Comparison of ENCODE assay signal across 23 cellular contexts in the genomic region with DNA sequence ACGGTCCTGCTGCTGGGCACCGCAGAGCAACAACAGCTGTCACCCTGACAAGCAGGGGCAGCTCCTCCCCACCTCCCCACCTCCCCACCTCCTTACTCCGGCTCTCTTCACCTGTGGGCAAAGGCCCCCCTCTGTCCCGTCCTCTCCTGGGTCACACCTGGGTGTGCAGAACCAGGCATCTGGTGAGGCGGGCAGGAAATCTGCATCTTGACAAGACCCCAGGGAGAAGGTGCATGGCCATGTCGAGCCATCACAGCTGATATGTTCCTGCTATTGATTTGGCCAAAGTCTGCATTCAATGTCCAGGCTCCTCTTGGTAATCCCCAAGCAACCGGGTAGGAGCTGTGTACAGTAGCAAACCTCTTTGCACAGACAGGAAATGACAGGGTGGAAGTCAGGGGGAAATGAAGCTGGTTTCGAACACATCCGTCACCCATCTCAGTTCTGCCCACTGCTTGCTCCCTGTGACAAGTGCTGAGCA.
DNase-seq lines count a peak whose midpoint lies in the region; ATAC-seq and TF ChIP-seq lines count a peak whose summit lies in the region.
"Had no signal": no experiment of that assay in that cellular context is flagged by ENCODE, and none has a peak within 500 bp of the region (broad histone marks: within the 10 kb centered on the region; RNA-seq: fewer than 3 reads in every experiment).

No MANE protein-coding gene starts in this region.

- no peaks in the 10 kb centered on the region for H3K9me3 ChIP-seq in CD4-positive, alpha-beta T cell (ENCODE audit: control insufficient read depth, low read length)
- H3K9me3 ChIP-seq: BE2C, breast epithelium, esophagus squamous epithelium, spleen, vagina had no signal

- H3K27me3 ChIP-seq in CD4-positive, alpha-beta T cell (ENCODE audit: control insufficient read depth, insufficient read depth, low read length): no peaks in the 10 kb centered on the region
- H3K27me3 ChIP-seq: BE2C, vagina had no signal

- H3K27ac ChIP-seq in CD4-positive, alpha-beta T cell (ENCODE audit: low read depth, low read length): no peak overlapping the region
- H3K27ac ChIP-seq: breast epithelium, coronary artery, esophagus squamous epithelium, KMS-11, PC-9, spleen, vagina had no signal

- POLR2A ChIA-PET in CD4-positive, alpha-beta T cell (lab: Charles Lee): interaction anchor here (0.5 to 1.1 kb wide), 3 partner anchors 20 to 503 kb away, joined by 3 to 5 read pairs (median 3); no protein-coding TSS in a partner anchor
- POLR2A ChIA-PET in naive thymus-derived CD8-positive, alpha-beta T cell (lab: Charles Lee): no interaction called here

- intact Hi-C loops in CD4-positive, alpha-beta T cell (cut with DNase I, micrococcal nuclease): no loop called here

- peak overlapping the region; percentile 89 for H3K27ac Mint-ChIP-seq in CD4-positive, alpha-beta T cell
- no peak overlapping the region for H3K27ac Mint-ChIP-seq in activated T-helper 17 cell treated with anti-CD3 and anti-CD28 coated beads, Interleukin-2, amount 50 U/mL, for 72 hours
- H3K27ac Mint-ChIP-seq in naive thymus-derived CD8-positive, alpha-beta T cell: peak overlapping the region in 9 of 10 donors; percentile 80 to 96 (median 92)
- H3K27ac Mint-ChIP-seq: stimulated activated memory B cell treated with anti-CD40 and anti-IgM and Interleukin-4, amounts not matched to agents 10 μg/mL and 1 μg/mL and 100 μg/mL, for 72 hours had no signal

- ATAC-seq in activated T-cell treated with anti-CD3 and anti-CD28 coated beads, Interleukin-2, amount 50 U/mL, for 4 hours: peak; percentile 78 to 92
- peak; percentile 92 for ATAC-seq in CD4-positive, alpha-beta T cell (ENCODE audit: poor library complexity)
- ATAC-seq in activated T-helper 17 cell treated with anti-CD3 and anti-CD28 coated beads, Interleukin-2, amount 50 U/mL, for 72 hours (replicated peaks): peak; percentile 83
- ATAC-seq in naive thymus-derived CD8-positive, alpha-beta T cell: peak; percentile 65 to 96
- ATAC-seq in HG02973 (IDR thresholded peaks at IDR 0.05; ENCODE audit: unreplicated experiment): no peak
- ATAC-seq: GM12878; stimulated activated memory B cell treated with anti-CD40 and anti-IgM and Interleukin-4, amounts not matched to agents 10 μg/mL and 1 μg/mL and 100 μg/mL, for 72 hours had no signal

- no peaks in the 10 kb centered on the region for H3K36me3 Mint-ChIP-seq in activated T-cell treated with anti-CD3 and anti-CD28 coated beads, Interleukin-2, amount 50 U/mL, for 4 hours (ENCODE audit: insufficient read depth)
- no peaks in the 10 kb centered on the region for H3K36me3 Mint-ChIP-seq in CD4-positive, alpha-beta T cell (ENCODE audit: low read depth)
- H3K36me3 Mint-ChIP-seq in activated T-helper 17 cell treated with anti-CD3 and anti-CD28 coated beads, Interleukin-2, amount 50 U/mL, for 72 hours (ENCODE audit: low read depth): no peaks in the 10 kb centered on the region
- no peaks in the 10 kb centered on the region for H3K36me3 Mint-ChIP-seq in naive thymus-derived CD8-positive, alpha-beta T cell
- H3K36me3 Mint-ChIP-seq: stimulated activated memory B cell treated with anti-CD40 and anti-IgM and Interleukin-4, amounts not matched to agents 10 μg/mL and 1 μg/mL and 100 μg/mL, for 72 hours had no signal

- H3K4me3 Mint-ChIP-seq in activated T-cell treated with anti-CD3 and anti-CD28 coated beads, Interleukin-2, amount 50 U/mL, for 4 hours: no peak overlapping the region
- H3K4me3 Mint-ChIP-seq in CD4-positive, alpha-beta T cell: peak overlapping the region; percentile 36
- no peak overlapping the region for H3K4me3 Mint-ChIP-seq in activated T-helper 17 cell treated with anti-CD3 and anti-CD28 coated beads, Interleukin-2, amount 50 U/mL, for 72 hours
- H3K4me3 Mint-ChIP-seq in naive thymus-derived CD8-positive, alpha-beta T cell: peak overlapping the region; percentile 50 to 75 (median 66)
- H3K4me3 Mint-ChIP-seq: stimulated activated memory B cell treated with anti-CD40 and anti-IgM and Interleukin-4, amounts not matched to agents 10 μg/mL and 1 μg/mL and 100 μg/mL, for 72 hours had no signal

- peaks cover 4% of the 10 kb centered on the region for H3K27me3 Mint-ChIP-seq in activated T-cell treated with anti-CD3 and anti-CD28 coated beads, Interleukin-2, amount 50 U/mL, for 4 hours (ENCODE audit: low read depth)
- no peaks in the 10 kb centered on the region for H3K27me3 Mint-ChIP-seq in CD4-positive, alpha-beta T cell
- peaks cover 8% of the 10 kb centered on the region for H3K27me3 Mint-ChIP-seq in activated T-helper 17 cell treated with anti-CD3 and anti-CD28 coated beads, Interleukin-2, amount 50 U/mL, for 72 hours
- no peaks in the 10 kb centered on the region for H3K27me3 Mint-ChIP-seq in naive thymus-derived CD8-positive, alpha-beta T cell

- no peak for TF ChIP-seq CTCF in CD4-positive, alpha-beta T cell (IDR thresholded peaks at IDR 0.05)

- CTCF ChIA-PET in CD4-positive, alpha-beta T cell (lab: Charles Lee): no interaction called here

- DNase-seq in activated T-cell treated with anti-CD3 and anti-CD28 coated beads, Interleukin-2, amount 50 U/mL, for 4 hours: no peak
- DNase-seq in activated T-cell treated with anti-CD3 and anti-CD28 coated beads for 4 hours: no peak
- no peak for DNase-seq in CD4-positive, alpha-beta T cell
- peak in 6 of 10 donors; percentile 16 to 58 (median 44) for DNase-seq in naive thymus-derived CD8-positive, alpha-beta T cell
- DNase-seq in NCI-H69 (lab: John Stamatoyannopoulos, UW): no peak
- DNase-seq in HuH-7.5 (ENCODE audit: low spot score): no peak
- DNase-seq: activated CD4-positive, alpha-beta T cell treated with anti-CD3 and anti-CD28 coated beads, Interleukin-2, amount 50 U/mL, for 1 hour; BE2C; esophagus squamous epithelium; mesenchymal stem cell; NCI-H1436 treated with DMSO at 0.1 percent for 48 hours; PC-9; SIG-M5; stimulated activated CD4-positive, alpha-beta T cell treated with anti-CD3 and anti-CD28 coated beads, Interleukin-2, amount 100 ng/mL, for 48 hours had no signal

- peaks cover 14% of the 10 kb centered on the region for H3K4me1 Mint-ChIP-seq in activated T-cell treated with anti-CD3 and anti-CD28 coated beads, Interleukin-2, amount 50 U/mL, for 4 hours (ENCODE audit: low read depth)
- H3K4me1 Mint-ChIP-seq in CD4-positive, alpha-beta T cell (ENCODE audit: low read depth): peaks cover 29% of the 10 kb centered on the region
- H3K4me1 Mint-ChIP-seq in activated T-helper 17 cell treated with anti-CD3 and anti-CD28 coated beads, Interleukin-2, amount 50 U/mL, for 72 hours: no peaks in the 10 kb centered on the region
- H3K4me1 Mint-ChIP-seq in naive thymus-derived CD8-positive, alpha-beta T cell: peaks cover 10 to 36% (median 24%) of the 10 kb centered on the region in 4 donors
- H3K4me1 Mint-ChIP-seq: stimulated activated memory B cell treated with anti-CD40 and anti-IgM and Interleukin-4, amounts not matched to agents 10 μg/mL and 1 μg/mL and 100 μg/mL, for 72 hours had no signal

- H3K9me3 Mint-ChIP-seq in activated T-cell treated with anti-CD3 and anti-CD28 coated beads, Interleukin-2, amount 50 U/mL, for 4 hours: no peaks in the 10 kb centered on the region
- no peaks in the 10 kb centered on the region for H3K9me3 Mint-ChIP-seq in CD4-positive, alpha-beta T cell
- H3K9me3 Mint-ChIP-seq in activated T-helper 17 cell treated with anti-CD3 and anti-CD28 coated beads, Interleukin-2, amount 50 U/mL, for 72 hours: no peaks in the 10 kb centered on the region
- H3K9me3 Mint-ChIP-seq in naive thymus-derived CD8-positive, alpha-beta T cell: peaks cover 0 to under 1% (median 0%) of the 10 kb centered on the region in 9 donors

Comparison
In these comparisons a context has a peak if more than half of its experiments do, and no peak if none do; other contexts are left out.
1. DNase-seq: peak in naive thymus-derived CD8-positive, alpha-beta T cell (6 of 10); none in activated T-cell treated with anti-CD3 and anti-CD28 coated beads, Interleukin-2, amount 50 U/mL, for 4 hours (single experiment), activated T-cell treated with anti-CD3 and anti-CD28 coated beads for 4 hours (single experiment), CD4-positive, alpha-beta T cell (0 of 10), NCI-H69 (single experiment) and HuH-7.5 (single experiment).
2. H3K4me3 Mint-ChIP-seq: peak in CD4-positive, alpha-beta T cell (single experiment) and naive thymus-derived CD8-positive, alpha-beta T cell (10 of 10); none in activated T-cell treated with anti-CD3 and anti-CD28 coated beads, Interleukin-2, amount 50 U/mL, for 4 hours (single experiment) and activated T-helper 17 cell treated with anti-CD3 and anti-CD28 coated beads, Interleukin-2, amount 50 U/mL, for 72 hours (single experiment).